In genomic region chr22:50022171-50022819, GRCh38 we compare ENCODE assay signal across 25 cellular contexts. TPM values are rescaled to one million over a fixed set of nuclear protein-coding genes. Genes with fewer than 3 reads are reported as not detected.
DNase-seq lines count a peak whose midpoint lies in the region; ATAC-seq, FAIRE-seq and TF ChIP-seq lines count a peak whose summit lies in the region.
"Had no signal": no experiment of that assay in that cellular context is flagged by ENCODE, and none has a peak within 500 bp of the region (broad histone marks: within the 10 kb centered on the region; RNA-seq: fewer than 3 reads in every experiment).

No MANE protein-coding gene starts in this region.

- intact Hi-C loops in HepG2 (cut with micrococcal nuclease; ENCODE audit: unreplicated experiment) = no loop called here
- intact Hi-C loops in right lobe of liver (cut with DNase I) = no loop called here
- intact Hi-C loops in K562 (cut with micrococcal nuclease) = no loop called here
- intact Hi-C loops in heart left ventricle (cut with DNase I) = no loop called here

- H3K9ac ChIP-seq in HepG2 (ENCODE audit: insufficient read depth, low read depth, low read length) (no peak overlapping the region), K562 (ENCODE audit: insufficient read depth in 1 of 2, low read depth in 2 of 2, low read length in 2 of 2) (no peak overlapping the region)
- H3K9ac ChIP-seq: BLaER1 treated with 17β-estradiol and CSF1 and Interleukin-3, amounts not matched to agents 10 nM and 100 nM had no signal

- H3K4me3 ChIP-seq in HepG2 (replicated peaks in 1 of 3; ENCODE audit: insufficient read depth in 1 of 3, low read depth in 2 of 3, low read length in 3 of 3) (no peak overlapping the region), right lobe of liver (no peak overlapping the region), K562 (no peak overlapping the region), heart left ventricle (no peak overlapping the region)
- H3K4me3 ChIP-seq: A549; BLaER1 treated with 17β-estradiol and CSF1 and Interleukin-3, amounts not matched to agents 10 nM and 100 nM had no signal

- DNase-seq in HepG2 (ENCODE audit: low spot score) = no peak
- DNase-seq in right lobe of liver = no peak
- no peak for DNase-seq in K562 (ENCODE audit: extremely low read depth in 1 of 4, low spot score in 3 of 4)
- peak; percentile 37 for DNase-seq in mesenteric fat pad (ENCODE audit: low spot score)
- DNase-seq in putamen (ENCODE audit: low spot score) = peak; percentile 73
- no peak for DNase-seq in heart left ventricle
- DNase-seq in GM19238 (ENCODE audit: insufficient read length, low spot score) = no peak
- DNase-seq: 8988T; ACHN; AML-193; BE2C; Calu3; CD4-positive, alpha-beta memory T cell; COR-L47; DMS53; DMS79 treated with DMSO at 0.1 percent for 48 hours; GOT3; H7 had no signal

- TF ChIP-seq POLR2A in HepG2 (IDR thresholded peaks at IDR 0.05; ENCODE audit: insufficient read depth in 1 of 2, low read depth in 2 of 2, low read length in 2 of 2) (no peak), right lobe of liver (IDR thresholded peaks at IDR 0.05) (no peak), K562 (conservative IDR thresholded peaks at IDR 0.05) (no peak), heart left ventricle (IDR thresholded peaks at IDR 0.05) (no peak)

- H4K20me1 ChIP-seq in HepG2 (ENCODE audit: insufficient read depth, low read length) (no peaks in the 10 kb centered on the region), K562 (replicated peaks; ENCODE audit: control insufficient read depth, insufficient read depth, low read length) (no peaks in the 10 kb centered on the region)
- H4K20me1 ChIP-seq: BLaER1 treated with 17β-estradiol and CSF1 and Interleukin-3, amounts not matched to agents 10 nM and 100 nM had no signal

- H3K9me1 ChIP-seq in K562 (ENCODE audit: control insufficient read depth, insufficient read depth, low read length) = no peaks in the 10 kb centered on the region

- H3K36me3 ChIP-seq in HepG2 (replicated peaks in 1 of 2; ENCODE audit: control insufficient read depth in 1 of 2, insufficient read depth in 2 of 2, low read length in 2 of 2) (no peaks in the 10 kb centered on the region), right lobe of liver (no peaks in the 10 kb centered on the region), K562 (ENCODE audit: control insufficient read depth, insufficient read depth, low read length) (no peaks in the 10 kb centered on the region), heart left ventricle (no peaks in the 10 kb centered on the region)
- H3K36me3 ChIP-seq: BE2C; BLaER1 treated with 17β-estradiol and CSF1 and Interleukin-3, amounts not matched to agents 10 nM and 100 nM had no signal

- no peaks in the 10 kb centered on the region for H3K4me1 ChIP-seq in HepG2 (ENCODE audit: insufficient read depth, low read length)
- no peaks in the 10 kb centered on the region for H3K4me1 ChIP-seq in right lobe of liver
- peaks cover 0 to 3% of the 10 kb centered on the region in 2 experiments; a peak in 2 of 5 replicates for H3K4me1 ChIP-seq in K562 (replicated peaks in 1 of 2; ENCODE audit: control insufficient read depth in 2 of 2, insufficient read depth in 2 of 2, low read length in 2 of 2)
- no peaks in the 10 kb centered on the region for H3K4me1 ChIP-seq in heart left ventricle
- H3K4me1 ChIP-seq: A549, BE2C had no signal

- H3K27ac ChIP-seq in HepG2 (ENCODE audit: extremely low read length, insufficient read depth, low read length) (no peak overlapping the region), right lobe of liver (no peak overlapping the region), K562 (ENCODE audit: extremely low read depth, low read depth, low read length) (no peak overlapping the region), heart left ventricle (no peak overlapping the region)
- H3K27ac ChIP-seq: A549; BLaER1 treated with 17β-estradiol and CSF1 and Interleukin-3, amounts not matched to agents 10 nM and 100 nM had no signal

- WGBS in HepG2 (ENCODE audit: low lambda C conversion rate) = 61% methylated on average over 14 of the region's 14 CpGs
- WGBS in right lobe of liver (ENCODE audit: insufficient coverage, low coverage, low lambda C conversion rate, missing lambda C conversion rate) = 70% methylated on average over 14 of the region's 14 CpGs
- 38% methylated on average over 14 of the region's 14 CpGs for WGBS in K562 (ENCODE audit: insufficient coverage, low coverage, missing lambda C conversion rate)
- WGBS in heart left ventricle, 4 donors = 79 to 88% (median 83%) methylated on average over 14 of the region's 14 CpGs

- no peak for ATAC-seq in HepG2
- ATAC-seq in right lobe of liver = no peak
- ATAC-seq in K562 = no peak
- ATAC-seq in heart left ventricle = no peak
- ATAC-seq in GM21447 (IDR thresholded peaks at IDR 0.05; ENCODE audit: unreplicated experiment) = no peak
- ATAC-seq: A549, HCT116 had no signal

- FAIRE-seq in HepG2 (lab: Jason Lieb, UNC) (no peak), K562 (lab: Jason Lieb, UNC) (no peak)
- FAIRE-seq: A549, G401.6 had no signal

- peaks cover 3 to 38% of the 10 kb centered on the region in 2 experiments; a peak in 4 of 5 replicates for H3K27me3 ChIP-seq in HepG2 (ENCODE audit: control insufficient read depth in 1 of 2, insufficient read depth in 2 of 2, low read length in 2 of 2)
- no peaks in the 10 kb centered on the region for H3K27me3 ChIP-seq in right lobe of liver
- peaks cover 4 to 30% of the 10 kb centered on the region in 2 experiments; a peak in 4 of 5 replicates for H3K27me3 ChIP-seq in K562 (ENCODE audit: control insufficient read depth in 2 of 2, insufficient read depth in 2 of 2, low read length in 2 of 2)
- H3K27me3 ChIP-seq in heart left ventricle = peaks cover 0 to 17% (median 3%) of the 10 kb centered on the region in 9 donors
- H3K27me3 ChIP-seq: BE2C had no signal

- H3K4me2 ChIP-seq in HepG2 (ENCODE audit: low read depth, low read length) (no peak overlapping the region), K562 (ENCODE audit: insufficient read depth, low read length) (no peak overlapping the region)
- H3K4me2 ChIP-seq: A549; BLaER1 treated with 17β-estradiol and CSF1 and Interleukin-3, amounts not matched to agents 10 nM and 100 nM had no signal

- no peak for TF ChIP-seq RAD21 in HepG2 (CRISPR knock-in tag; IDR thresholded peaks at IDR 0.05)
- no peak for TF ChIP-seq RAD21 in K562 (CRISPR knock-in tag; conservative IDR thresholded peaks at IDR 0.05 in 1 of 2, IDR thresholded peaks at IDR 0.05 in 1 of 2)

- BruUV-seq in HepG2 (replicated peaks; lab: Mats Ljungman, UMichigan) (no TSS peak), K562 (replicated peaks; lab: Mats Ljungman, UMichigan) (no TSS peak)

- CTCF ChIA-PET in HepG2 (lab: Yijun Ruan, JAX; ENCODE audit: low intra/inter-chr PET ratio, low total read pairs) = no interaction called here
- CTCF ChIA-PET in K562 (lab: Yijun Ruan, JAX; ENCODE audit: low intra/inter-chr PET ratio) = no interaction called here

- in situ Hi-C loops in HepG2 (cut with HindIII; ENCODE audit: extremely low pct_ligation_motif_present, low pct_unique_long_range_greater_than_20kb) (no loop called here), K562 (cut with MboI) (no loop called here)

- TF ChIP-seq CTCF in HepG2 (CRISPR knock-in tag; IDR thresholded peaks at IDR 0.05) = no peak
- TF ChIP-seq CTCF in right lobe of liver (IDR thresholded peaks at IDR 0.05) = no peak
- no peak for TF ChIP-seq CTCF in K562 (IDR thresholded peaks at IDR 0.05 in 2 of 3, conservative IDR thresholded peaks at IDR 0.05 in 1 of 3; ENCODE audit: insufficient read depth in 2 of 3, low read depth in 1 of 3, low read length in 3 of 3)
- no peak for TF ChIP-seq CTCF in heart left ventricle (IDR thresholded peaks at IDR 0.05)

- H3K79me2 ChIP-seq in HepG2 (ENCODE audit: insufficient read depth, low read length) (no peaks in the 10 kb centered on the region), K562 (ENCODE audit: control insufficient read depth, insufficient read depth, low read length) (no peaks in the 10 kb centered on the region)

- TF ChIP-seq EP300 in HepG2 (IDR thresholded peaks at IDR 0.05; ENCODE audit: low read depth in 2 of 2, low read length in 2 of 2) (no peak), HepG2 (CRISPR knock-in tag; IDR thresholded peaks at IDR 0.05; ENCODE audit: borderline replicate concordance) (no peak), K562 (IDR thresholded peaks at IDR 0.05; ENCODE audit: low read length) (no peak)

- no peak overlapping the region for H2AFZ ChIP-seq in HepG2 (ENCODE audit: low read length)
- no peak overlapping the region for H2AFZ ChIP-seq in K562 (ENCODE audit: low read depth, low read length)

- H3K9me3 ChIP-seq in HepG2 (ENCODE audit: low read length) = no peaks in the 10 kb centered on the region
- H3K9me3 ChIP-seq in right lobe of liver = no peaks in the 10 kb centered on the region
- no peaks in the 10 kb centered on the region; the same call in 1 of the 2 replicates for H3K9me3 ChIP-seq in K562 (replicated peaks; ENCODE audit: control insufficient read depth, insufficient read depth, low read depth, low read length)
- H3K9me3 ChIP-seq in heart left ventricle = no peaks in the 10 kb centered on the region
- H3K9me3 ChIP-seq: A549, BE2C had no signal

- POLR2A ChIA-PET in HepG2 (lab: Yijun Ruan, JAX) = no interaction called here
- POLR2A ChIA-PET in K562 (lab: Yijun Ruan, JAX) = no interaction called here

RNA-seq across cellular contexts. Expression of gene IL17REL, which starts 9.7 kb away (rescaled TPM):
- total RNA-seq in HepG2 (2016; rRNA removed; fragmentation: Illumina TruSeq; extraction: Trizol) (not detected in 2 replicates), right lobe of liver (not detected), K562 (2014; rRNA removed) (0.05 and 0.29 TPM in 2 replicates), K562 (2014; rRNA removed; fragmentation: Illumina TruSeq; extraction: Trizol) (not detected in 2 replicates), K562 (2015; rRNA removed; fragmentation: Illumina TruSeq; extraction: Trizol) (0.11 and 0.15 TPM in 2 replicates), K562 (2021) (0.22 and 0.42 TPM in 2 replicates), mesenteric fat pad (not detected), heart left ventricle (not detected)
- not detected in 2 replicates for total RNA-seq in HepG2 (2016; cell fraction: cytosol; rRNA removed; fragmentation: Illumina TruSeq; extraction: Trizol; ENCODE audit: low read depth)
- not detected in 2 replicates for total RNA-seq in HepG2 (2016; cell fraction: insoluble cytoplasmic fraction; rRNA removed; fragmentation: Illumina TruSeq; extraction: Trizol)
- total RNA-seq in HepG2 (2016; cell fraction: membrane; rRNA removed; fragmentation: Illumina TruSeq; extraction: Trizol) = not detected in 2 replicates
- not detected in 2 replicates for total RNA-seq in HepG2 (2016; cell fraction: nucleus; rRNA removed; fragmentation: Illumina TruSeq; extraction: Trizol)
- polyA plus RNA-seq in HepG2 (2011; rRNA removed) (not detected in 2 replicates), K562 (2011; rRNA removed) (0.05 and 0.06 TPM in 2 replicates), K562 (2014; fragmentation: Illumina TruSeq; extraction: Trizol) (0.08 TPM in 1 of 2 replicates, not detected in the other), K562 (2014; fragmentation: Nextera tagmentation; extraction: Ambion mirVana) (not detected), K562 (2014; rRNA removed) (0.08 and 0.11 TPM in 2 replicates), heart left ventricle (not detected)
- not detected in 2 replicates for polyA plus RNA-seq in HepG2 (2011; cell fraction: cytosol; rRNA removed)
- not detected in 2 replicates for polyA plus RNA-seq in HepG2 (2011; cell fraction: nucleus; rRNA removed)
- not detected in 2 replicates for polyA plus RNA-seq in HepG2 (2012)
- polyA plus RNA-seq in HepG2 (2016; cell fraction: cytosol; fragmentation: Illumina TruSeq; extraction: Trizol; ENCODE audit: low read depth) = not detected in 2 replicates
- not detected in 2 replicates for polyA plus RNA-seq in HepG2 (2016; cell fraction: insoluble cytoplasmic fraction; fragmentation: Illumina TruSeq; extraction: Trizol; ENCODE audit: low read depth)
- not detected in 2 replicates for polyA plus RNA-seq in HepG2 (2016; cell fraction: membrane; fragmentation: Illumina TruSeq; extraction: Trizol; ENCODE audit: low read depth)
- not detected in 2 replicates for polyA plus RNA-seq in HepG2 (2016; cell fraction: nucleus; fragmentation: Illumina TruSeq; extraction: Trizol; ENCODE audit: insufficient read depth, low read depth)
- 0.07 TPM in 1 of 2 replicates, not detected in the other for polyA minus RNA-seq in HepG2 (2011; rRNA and poly(A)+ RNA removed; ENCODE audit: low replicate concordance)
- not detected in 2 replicates for polyA minus RNA-seq in HepG2 (2011; cell fraction: cytosol; rRNA and poly(A)+ RNA removed)
- not detected in 2 replicates for polyA minus RNA-seq in HepG2 (2011; cell fraction: nucleus; rRNA and poly(A)+ RNA removed)
- total RNA-seq in K562 (2011; cell fraction: chromatin; rRNA removed; ENCODE audit: low replicate concordance) = 0.30 and 1.3 TPM in 2 replicates
- 0.53 and 0.83 TPM in 2 replicates for total RNA-seq in K562 (2011; cell fraction: nucleolus; rRNA removed)
- total RNA-seq in K562 (2011; cell fraction: nucleoplasm; rRNA removed) = 0.66 and 0.76 TPM in 2 replicates
- polyA plus RNA-seq in K562 (2011; cell fraction: cytosol; rRNA removed) = 0.03 and 0.16 TPM in 2 replicates
- 0.25 and 0.57 TPM in 2 replicates for polyA plus RNA-seq in K562 (2011; cell fraction: nucleus; rRNA removed)
- 0.17 and 0.18 TPM in 2 replicates for polyA plus RNA-seq in K562 (2012)
- polyA minus RNA-seq in K562 (2011; rRNA and poly(A)+ RNA removed) = not detected in 2 replicates
- not detected in 2 replicates for polyA minus RNA-seq in K562 (2011; cell fraction: cytosol; rRNA and poly(A)+ RNA removed)
- 0.54 and 0.56 TPM in 2 replicates for polyA minus RNA-seq in K562 (2011; cell fraction: nucleus; rRNA and poly(A)+ RNA removed)
- total RNA-seq: Calu3; CD4-positive, alpha-beta memory T cell; Daoy; H7 had no signal
- polyA plus RNA-seq: CD14-positive monocyte; CD4-positive, alpha-beta memory T cell had no signal

RNA-seq across cellular contexts. Expression of gene TTLL8, which starts 35.8 kb away (rescaled TPM):
- total RNA-seq in HepG2 (2016; rRNA removed; fragmentation: Illumina TruSeq; extraction: Trizol) = not detected in 2 replicates
- total RNA-seq in HepG2 (2016; cell fraction: cytosol; rRNA removed; fragmentation: Illumina TruSeq; extraction: Trizol; ENCODE audit: low read depth) = not detected in 2 replicates
- total RNA-seq in HepG2 (2016; cell fraction: insoluble cytoplasmic fraction; rRNA removed; fragmentation: Illumina TruSeq; extraction: Trizol) = not detected in 2 replicates
- total RNA-seq in HepG2 (2016; cell fraction: membrane; rRNA removed; fragmentation: Illumina TruSeq; extraction: Trizol) = not detected in 2 replicates
- not detected in 2 replicates for total RNA-seq in HepG2 (2016; cell fraction: nucleus; rRNA removed; fragmentation: Illumina TruSeq; extraction: Trizol)
- polyA plus RNA-seq in HepG2 (2011; rRNA removed) = not detected in 2 replicates
- polyA plus RNA-seq in HepG2 (2011; cell fraction: cytosol; rRNA removed) = not detected in 2 replicates
- polyA plus RNA-seq in HepG2 (2011; cell fraction: nucleus; rRNA removed) = not detected in 2 replicates
- not detected in 2 replicates for polyA plus RNA-seq in HepG2 (2012)
- polyA plus RNA-seq in HepG2 (2016; cell fraction: cytosol; fragmentation: Illumina TruSeq; extraction: Trizol; ENCODE audit: low read depth) = not detected in 2 replicates
- not detected in 2 replicates for polyA plus RNA-seq in HepG2 (2016; cell fraction: insoluble cytoplasmic fraction; fragmentation: Illumina TruSeq; extraction: Trizol; ENCODE audit: low read depth)
- not detected in 2 replicates for polyA plus RNA-seq in HepG2 (2016; cell fraction: membrane; fragmentation: Illumina TruSeq; extraction: Trizol; ENCODE audit: low read depth)
- polyA plus RNA-seq in HepG2 (2016; cell fraction: nucleus; fragmentation: Illumina TruSeq; extraction: Trizol; ENCODE audit: insufficient read depth, low read depth) = not detected in 2 replicates
- not detected in 2 replicates for polyA minus RNA-seq in HepG2 (2011; rRNA and poly(A)+ RNA removed; ENCODE audit: low replicate concordance)
- not detected in 2 replicates for polyA minus RNA-seq in HepG2 (2011; cell fraction: cytosol; rRNA and poly(A)+ RNA removed)
- not detected in 2 replicates for polyA minus RNA-seq in HepG2 (2011; cell fraction: nucleus; rRNA and poly(A)+ RNA removed)
- total RNA-seq in right lobe of liver = not detected
- not detected in 2 replicates for total RNA-seq in K562 (2011; cell fraction: chromatin; rRNA removed; ENCODE audit: low replicate concordance)
- total RNA-seq in K562 (2011; cell fraction: nucleolus; rRNA removed) = not detected in 2 replicates
- not detected in 2 replicates for total RNA-seq in K562 (2011; cell fraction: nucleoplasm; rRNA removed)
- not detected in 2 replicates for total RNA-seq in K562 (2014; rRNA removed)
- not detected in 2 replicates for total RNA-seq in K562 (2014; rRNA removed; fragmentation: Illumina TruSeq; extraction: Trizol)
- not detected in 2 replicates for total RNA-seq in K562 (2015; rRNA removed; fragmentation: Illumina TruSeq; extraction: Trizol)
- not detected in 2 replicates for total RNA-seq in K562 (2021)
- polyA plus RNA-seq in K562 (2011; rRNA removed) = not detected in 2 replicates
- polyA plus RNA-seq in K562 (2011; cell fraction: cytosol; rRNA removed) = not detected in 2 replicates
- not detected in 2 replicates for polyA plus RNA-seq in K562 (2011; cell fraction: nucleus; rRNA removed)
- not detected in 2 replicates for polyA plus RNA-seq in K562 (2012)
- not detected in 2 replicates for polyA plus RNA-seq in K562 (2014; fragmentation: Illumina TruSeq; extraction: Trizol)
- not detected for polyA plus RNA-seq in K562 (2014; fragmentation: Nextera tagmentation; extraction: Ambion mirVana)
- not detected in 2 replicates for polyA plus RNA-seq in K562 (2014; rRNA removed)
- polyA minus RNA-seq in K562 (2011; rRNA and poly(A)+ RNA removed) = not detected in 2 replicates
- polyA minus RNA-seq in K562 (2011; cell fraction: cytosol; rRNA and poly(A)+ RNA removed) = not detected in 2 replicates
- not detected in 2 replicates for polyA minus RNA-seq in K562 (2011; cell fraction: nucleus; rRNA and poly(A)+ RNA removed)
- not detected for total RNA-seq in mesenteric fat pad
- not detected for total RNA-seq in heart left ventricle
- polyA plus RNA-seq in heart left ventricle = not detected
- total RNA-seq: Calu3; CD4-positive, alpha-beta memory T cell; Daoy; H7 had no signal
- polyA plus RNA-seq: A549; CD14-positive monocyte; CD4-positive, alpha-beta memory T cell had no signal

Comparison
In these comparisons a context has a peak if more than half of its experiments do, and no peak if none do; other contexts are left out.
1. DNase-seq: peak in mesenteric fat pad (single experiment) and putamen (single experiment); none in HepG2 (single experiment), right lobe of liver (0 of 3), K562 (0 of 4), heart left ventricle (0 of 5) and GM19238 (single experiment).
2. Of the 241 proteins assayed by ChIP-seq in both HepG2 and K562: peak only in HepG2: none; only in K562: ZNF263; in both: none; in neither: 240.